Comparison of ENCODE assay signal across 8 cellular contexts in genomic region chr4:140754918-140755810, GRCh38. TPM values are rescaled to one million over a fixed set of nuclear protein-coding genes. Genes with fewer than 3 reads are reported as not detected.
DNase-seq lines count a peak whose midpoint lies in the region; ATAC-seq, FAIRE-seq and TF ChIP-seq lines count a peak whose summit lies in the region.

No MANE protein-coding gene starts in this region.

- peak; percentile 36 for TF ChIP-seq RAD21 in neural cell (conservative IDR thresholded peaks at IDR 0.05)

- intact Hi-C loops in dendritic cell treated with granulocyte-macrophage colony-stimulating factor and Interleukin-4, amounts not matched to agents 40 ng/mL and 50 ng/mL, for 4 days (cut with micrococcal nuclease): loop anchor here (10.0 kb wide), 1 partner anchor 80 kb away; no protein-coding TSS in a partner anchor

- no peaks in the 10 kb centered on the region for H3K27me3 ChIP-seq in neural cell (ENCODE audit: insufficient read depth, low read depth, low read length)

- DNase-seq in NCI-H446 (lab: John Stamatoyannopoulos, UW) (peak; percentile 19 to 42), NCI-H446 treated with DMSO at 0.1 percent for 48 hours (lab: John Stamatoyannopoulos, UW) (no peak), HTR-8/SVneo (ENCODE audit: insufficient read length, low spot score) (peak; percentile 7), AG08395 (ENCODE audit: low spot score) (no peak), SKM-1 (lab: John Stamatoyannopoulos, UW; ENCODE audit: unreplicated experiment) (no peak)

- H3K27ac ChIP-seq in neural cell (ENCODE audit: low read length): peak overlapping the region; percentile 95

- no peak for TF ChIP-seq CTCF in neural cell (IDR thresholded peaks at IDR 0.05; ENCODE audit: poor library complexity, severe bottlenecking)

- peaks cover 8% of the 10 kb centered on the region for H3K27me3 Mint-ChIP-seq in dendritic cell treated with granulocyte-macrophage colony-stimulating factor and Interleukin-4, amounts not matched to agents 40 ng/mL and 50 ng/mL, for 4 days

- no peaks in the 10 kb centered on the region for H4K20me1 ChIP-seq in neural cell (ENCODE audit: insufficient read depth)

- H3K9ac ChIP-seq in neural cell (ENCODE audit: low read length): peak overlapping the region; percentile 98

- peak overlapping the region; percentile 95 for H3K27ac Mint-ChIP-seq in dendritic cell treated with granulocyte-macrophage colony-stimulating factor and Interleukin-4, amounts not matched to agents 40 ng/mL and 50 ng/mL, for 4 days

- H3K9me3 Mint-ChIP-seq in dendritic cell treated with granulocyte-macrophage colony-stimulating factor and Interleukin-4, amounts not matched to agents 40 ng/mL and 50 ng/mL, for 4 days: no peaks in the 10 kb centered on the region

- H3K4me2 ChIP-seq in neural cell (ENCODE audit: low read length): peak overlapping the region; percentile 66

- peaks cover 13% of the 10 kb centered on the region for H3K36me3 Mint-ChIP-seq in dendritic cell treated with granulocyte-macrophage colony-stimulating factor and Interleukin-4, amounts not matched to agents 40 ng/mL and 50 ng/mL, for 4 days (ENCODE audit: low read depth)

- H3K36me3 ChIP-seq in neural cell (ENCODE audit: insufficient read depth, low read length): no peaks in the 10 kb centered on the region

- no peaks in the 10 kb centered on the region for H3K9me2 ChIP-seq in neural cell (ENCODE audit: insufficient read depth, low read length)

- H3K4me3 Mint-ChIP-seq in dendritic cell treated with granulocyte-macrophage colony-stimulating factor and Interleukin-4, amounts not matched to agents 40 ng/mL and 50 ng/mL, for 4 days: peak overlapping the region; percentile 84

- no peak for FAIRE-seq in HTR-8/SVneo (lab: Jason Lieb, UNC)

- peak overlapping the region; percentile 11 for H2AFZ ChIP-seq in neural cell (ENCODE audit: low read depth, low read length)

- ATAC-seq in GM18511 (IDR thresholded peaks at IDR 0.05; ENCODE audit: unreplicated experiment): no peak

- H3F3A ChIP-seq in neural cell (ENCODE audit: insufficient read depth, low read length, poor library complexity, severe bottlenecking): peaks cover 2% of the 10 kb centered on the region

- peaks cover 56% of the 10 kb centered on the region for H3K79me2 ChIP-seq in neural cell (replicated peaks; ENCODE audit: insufficient read depth, low read length)

- peak overlapping the region; percentile 100 for H3K4me3 ChIP-seq in neural cell (ENCODE audit: low read length)

- no peak for TF ChIP-seq EP300 in neural cell (conservative IDR thresholded peaks at IDR 0.05; ENCODE audit: poor library complexity, severe bottlenecking)

- no peaks in the 10 kb centered on the region for H3K9me3 ChIP-seq in neural cell (ENCODE audit: low read length)

- H3K4me1 Mint-ChIP-seq in dendritic cell treated with granulocyte-macrophage colony-stimulating factor and Interleukin-4, amounts not matched to agents 40 ng/mL and 50 ng/mL, for 4 days (ENCODE audit: low read depth): peaks cover 38% of the 10 kb centered on the region

TF ChIP-seq in neural cell, 6 proteins besides CTCF, POLR2A, EP300 and RAD21:
- TF ChIP-seq TAF1 (IDR thresholded peaks at IDR 0.05; ENCODE audit: low read depth): peak; percentile 82
- peak; percentile 64 for TF ChIP-seq REST (IDR thresholded peaks at IDR 0.05; ENCODE audit: borderline replicate concordance)
- TF ChIP-seq POLR2AphosphoS5 (IDR thresholded peaks at IDR 0.05): peak; percentile 67
- TF ChIP-seq SMC3 (conservative IDR thresholded peaks at IDR 0.05; ENCODE audit: poor library complexity): peak; percentile 22
- TF ChIP-seq MXI1 (conservative IDR thresholded peaks at IDR 0.05; ENCODE audit: poor library complexity, severe bottlenecking): no peak
- no peak for TF ChIP-seq EZH2 (IDR thresholded peaks at IDR 0.05; ENCODE audit: borderline replicate concordance, insufficient read depth, low read length, poor library complexity, severe bottlenecking)

RNA-seq across cellular contexts. Expression of gene TBC1D9, which starts 1.0 kb away (rescaled TPM):
- 42.8 and 46.8 TPM in 2 replicates for polyA plus RNA-seq in neural cell
- 98.4 and 111 TPM in 2 replicates for polyA minus RNA-seq in neural cell

Comparison
In these comparisons a context has a peak if more than half of its experiments do, and no peak if none do; other contexts are left out.
1. DNase-seq: peak in NCI-H446 (2 of 2) and HTR-8/SVneo (single experiment); none in NCI-H446 treated with DMSO at 0.1 percent for 48 hours (single experiment), AG08395 (single experiment) and SKM-1 (single experiment).